2 cellular contexts compared by ENCODE assay signal in the genomic region with DNA sequence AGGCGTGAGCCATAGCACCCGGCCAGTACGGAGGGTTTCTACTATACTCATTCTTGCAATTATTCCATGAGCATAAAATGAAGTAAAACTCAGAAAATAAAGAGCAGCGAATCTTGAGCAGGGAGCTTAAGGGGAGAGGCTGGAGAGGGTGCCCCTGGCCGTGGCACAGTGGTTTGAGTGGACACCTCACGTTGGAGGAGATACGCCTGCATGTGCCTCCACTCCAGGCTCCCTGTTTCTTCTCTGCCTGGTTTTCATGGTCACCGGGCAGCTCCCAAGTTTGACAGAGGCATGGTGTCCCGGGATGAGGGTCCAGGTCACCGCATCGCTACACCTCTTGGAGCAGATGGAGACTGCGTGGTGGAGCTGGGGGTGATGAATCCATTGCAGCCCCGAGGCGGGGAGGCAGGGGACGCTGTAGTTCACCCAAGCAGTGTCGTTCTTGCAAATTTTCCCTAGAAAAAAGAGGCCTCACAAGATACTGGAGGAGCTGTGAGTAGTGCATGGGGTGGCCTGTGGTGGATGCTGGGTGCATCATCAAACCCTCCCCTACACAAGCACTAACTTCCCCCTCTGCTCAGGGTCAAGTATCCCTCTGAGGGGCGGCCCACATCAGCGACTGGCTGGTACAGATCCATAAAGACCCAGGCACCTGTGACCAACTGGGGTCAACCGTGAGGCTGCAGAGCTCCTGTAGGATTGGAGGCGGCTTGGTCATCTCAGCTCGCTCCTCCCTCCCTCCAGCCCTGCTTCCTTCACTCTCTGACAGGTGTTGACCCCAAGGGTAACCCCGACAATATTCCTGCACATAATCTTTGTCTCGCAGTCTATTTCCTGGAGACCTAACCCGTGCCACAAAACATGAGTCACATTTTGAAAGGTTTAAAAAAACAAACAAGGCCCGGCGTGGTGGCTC.
TF ChIP-seq lines count a peak whose summit lies in the region.

No MANE protein-coding gene starts in this region.

TF ChIP-seq in HEK293, 187 proteins besides CTCF, POLR2A, EP300 and RAD21:
- TF ChIP-seq ZFP69B (tag by site-specific recombination; IDR thresholded peaks at IDR 0.05), result no peak
- no peak for TF ChIP-seq ZSCAN30 (tag by site-specific recombination; IDR thresholded peaks at IDR 0.05)
- TF ChIP-seq ZNF555 (tag by site-specific recombination; conservative IDR thresholded peaks at IDR 0.05), result no peak
- TF ChIP-seq, protein P1, sequence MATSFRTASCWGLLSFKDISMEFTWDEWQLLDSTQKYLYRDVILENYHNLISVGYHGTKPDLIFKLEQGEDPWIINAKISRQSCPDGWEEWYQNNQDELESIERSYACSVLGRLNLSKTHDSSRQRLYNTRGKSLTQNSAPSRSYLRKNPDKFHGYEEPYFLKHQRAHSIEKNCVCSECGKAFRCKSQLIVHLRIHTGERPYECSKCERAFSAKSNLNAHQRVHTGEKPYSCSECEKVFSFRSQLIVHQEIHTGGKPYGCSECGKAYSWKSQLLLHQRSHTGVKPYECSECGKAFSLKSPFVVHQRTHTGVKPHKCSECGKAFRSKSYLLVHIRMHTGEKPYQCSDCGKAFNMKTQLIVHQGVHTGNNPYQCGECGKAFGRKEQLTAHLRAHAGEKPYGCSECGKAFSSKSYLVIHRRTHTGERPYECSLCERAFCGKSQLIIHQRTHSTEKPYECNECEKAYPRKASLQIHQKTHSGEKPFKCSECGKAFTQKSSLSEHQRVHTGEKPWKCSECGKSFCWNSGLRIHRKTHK (tag by site-specific recombination; IDR thresholded peaks at IDR 0.05), result no peak
- no peak for TF ChIP-seq KLF9 (tag by site-specific recombination; IDR thresholded peaks at IDR 0.05; ENCODE audit: low read depth)
- 0 out of 2 replicates have a peak, but pooled peaks have one; percentile 23 for TF ChIP-seq PRDM10 (tag by site-specific recombination; IDR thresholded peaks at IDR 0.05)
- no peak for TF ChIP-seq ZNF585B (tag by site-specific recombination; IDR thresholded peaks at IDR 0.05)
- TF ChIP-seq EGR2 (tag by site-specific recombination; IDR thresholded peaks at IDR 0.05; ENCODE audit: low read depth), result no peak
TF ChIP-seq in HEK293: peak in this region for 1.

TF ChIP-seq in K562, 482 proteins besides CTCF, POLR2A, EP300 and RAD21 (continues in another document):
- TF ChIP-seq PRDM10 (IDR thresholded peaks at IDR 0.05; ENCODE audit: partially characterized antibody), result peak; percentile 30
- no peak for TF ChIP-seq TBP (optimal IDR thresholded peaks at IDR 0.05; ENCODE audit: low read depth, low read length)
- no peak for TF ChIP-seq ZNF668 (CRISPR knock-in tag; IDR thresholded peaks at IDR 0.05)
- TF ChIP-seq, protein P2, sequence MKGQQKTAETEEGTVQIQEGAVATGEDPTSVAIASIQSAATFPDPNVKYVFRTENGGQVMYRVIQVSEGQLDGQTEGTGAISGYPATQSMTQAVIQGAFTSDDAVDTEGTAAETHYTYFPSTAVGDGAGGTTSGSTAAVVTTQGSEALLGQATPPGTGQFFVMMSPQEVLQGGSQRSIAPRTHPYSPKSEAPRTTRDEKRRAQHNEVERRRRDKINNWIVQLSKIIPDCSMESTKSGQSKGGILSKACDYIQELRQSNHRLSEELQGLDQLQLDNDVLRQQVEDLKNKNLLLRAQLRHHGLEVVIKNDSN (CRISPR knock-in tag; IDR thresholded peaks at IDR 0.05), result no peak
- TF ChIP-seq RUNX1 (IDR thresholded peaks at IDR 0.05; ENCODE audit: low read depth), result no peak
- no peak for TF ChIP-seq BRF1 (IDR thresholded peaks at IDR 0.05; ENCODE audit: borderline replicate concordance, extremely low read depth, insufficient read length)
- no peak for TF ChIP-seq CBX3 (IDR thresholded peaks at IDR 0.05; ENCODE audit: borderline replicate concordance in 1 of 2, low read length in 2 of 2)
- TF ChIP-seq ZNF444 (CRISPR knock-in tag; IDR thresholded peaks at IDR 0.05), result no peak
- 0 out of 2 replicates have a peak, but pooled peaks have one; percentile 13 for TF ChIP-seq TAL1 (IDR thresholded peaks at IDR 0.05)
- TF ChIP-seq, protein P3, sequence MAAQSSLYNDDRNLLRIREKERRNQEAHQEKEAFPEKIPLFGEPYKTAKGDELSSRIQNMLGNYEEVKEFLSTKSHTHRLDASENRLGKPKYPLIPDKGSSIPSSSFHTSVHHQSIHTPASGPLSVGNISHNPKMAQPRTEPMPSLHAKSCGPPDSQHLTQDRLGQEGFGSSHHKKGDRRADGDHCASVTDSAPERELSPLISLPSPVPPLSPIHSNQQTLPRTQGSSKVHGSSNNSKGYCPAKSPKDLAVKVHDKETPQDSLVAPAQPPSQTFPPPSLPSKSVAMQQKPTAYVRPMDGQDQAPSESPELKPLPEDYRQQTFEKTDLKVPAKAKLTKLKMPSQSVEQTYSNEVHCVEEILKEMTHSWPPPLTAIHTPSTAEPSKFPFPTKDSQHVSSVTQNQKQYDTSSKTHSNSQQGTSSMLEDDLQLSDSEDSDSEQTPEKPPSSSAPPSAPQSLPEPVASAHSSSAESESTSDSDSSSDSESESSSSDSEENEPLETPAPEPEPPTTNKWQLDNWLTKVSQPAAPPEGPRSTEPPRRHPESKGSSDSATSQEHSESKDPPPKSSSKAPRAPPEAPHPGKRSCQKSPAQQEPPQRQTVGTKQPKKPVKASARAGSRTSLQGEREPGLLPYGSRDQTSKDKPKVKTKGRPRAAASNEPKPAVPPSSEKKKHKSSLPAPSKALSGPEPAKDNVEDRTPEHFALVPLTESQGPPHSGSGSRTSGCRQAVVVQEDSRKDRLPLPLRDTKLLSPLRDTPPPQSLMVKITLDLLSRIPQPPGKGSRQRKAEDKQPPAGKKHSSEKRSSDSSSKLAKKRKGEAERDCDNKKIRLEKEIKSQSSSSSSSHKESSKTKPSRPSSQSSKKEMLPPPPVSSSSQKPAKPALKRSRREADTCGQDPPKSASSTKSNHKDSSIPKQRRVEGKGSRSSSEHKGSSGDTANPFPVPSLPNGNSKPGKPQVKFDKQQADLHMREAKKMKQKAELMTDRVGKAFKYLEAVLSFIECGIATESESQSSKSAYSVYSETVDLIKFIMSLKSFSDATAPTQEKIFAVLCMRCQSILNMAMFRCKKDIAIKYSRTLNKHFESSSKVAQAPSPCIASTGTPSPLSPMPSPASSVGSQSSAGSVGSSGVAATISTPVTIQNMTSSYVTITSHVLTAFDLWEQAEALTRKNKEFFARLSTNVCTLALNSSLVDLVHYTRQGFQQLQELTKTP (IDR thresholded peaks at IDR 0.05; ENCODE audit: low read depth in 1 of 2, partially characterized antibody in 2 of 2), result no peak
- no peak for TF ChIP-seq KAT8 (IDR thresholded peaks at IDR 0.05; ENCODE audit: low read depth)
- no peak for TF ChIP-seq ZNF143 (CRISPR knock-in tag; IDR thresholded peaks at IDR 0.05)
- TF ChIP-seq CCNT2 (IDR thresholded peaks at IDR 0.05; ENCODE audit: borderline replicate concordance, extremely low read depth, insufficient read length, low read depth, low read length), result no peak
- TF ChIP-seq, protein P4, sequence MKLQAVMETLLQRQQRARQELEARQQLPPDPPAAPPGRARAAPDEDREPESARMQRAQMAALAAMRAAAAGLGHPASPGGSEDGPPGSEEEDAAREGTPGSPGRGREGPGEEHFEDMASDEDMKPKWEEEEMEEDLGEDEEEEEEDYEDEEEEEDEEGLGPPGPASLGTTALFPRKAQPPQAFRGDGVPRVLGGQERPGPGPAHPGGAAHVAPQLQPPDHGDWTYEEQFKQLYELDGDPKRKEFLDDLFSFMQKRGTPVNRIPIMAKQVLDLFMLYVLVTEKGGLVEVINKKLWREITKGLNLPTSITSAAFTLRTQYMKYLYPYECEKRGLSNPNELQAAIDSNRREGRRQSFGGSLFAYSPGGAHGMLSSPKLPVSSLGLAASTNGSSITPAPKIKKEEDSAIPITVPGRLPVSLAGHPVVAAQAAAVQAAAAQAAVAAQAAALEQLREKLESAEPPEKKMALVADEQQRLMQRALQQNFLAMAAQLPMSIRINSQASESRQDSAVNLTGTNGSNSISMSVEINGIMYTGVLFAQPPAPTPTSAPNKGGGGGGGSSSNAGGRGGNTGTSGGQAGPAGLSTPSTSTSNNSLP (IDR thresholded peaks at IDR 0.05; ENCODE audit: borderline replicate concordance, low read depth, low read length), result no peak
- TF ChIP-seq ATF3 (IDR thresholded peaks at IDR 0.05), result peak; percentile 30
- no peak for TF ChIP-seq ATF3 (CRISPR knock-in tag; conservative IDR thresholded peaks at IDR 0.05)
- TF ChIP-seq TEAD4 (IDR thresholded peaks at IDR 0.05; ENCODE audit: low read length), result peak; percentile 36; the same call in 1 of the 2 replicates
- no peak for TF ChIP-seq TEAD4 (CRISPR knock-in tag; IDR thresholded peaks at IDR 0.05; ENCODE audit: borderline replicate concordance)
- TF ChIP-seq KLF13 (tag; IDR thresholded peaks at IDR 0.05; ENCODE audit: borderline replicate concordance, low read depth), result no peak
- peak; percentile 32; the same call in 1 of the 2 replicates for TF ChIP-seq BHLHE40 (IDR thresholded peaks at IDR 0.05; ENCODE audit: low read length)
- TF ChIP-seq SMARCC2 (IDR thresholded peaks at IDR 0.05; ENCODE audit: low read depth), result no peak
- no peak for TF ChIP-seq POLR2AphosphoS2 (IDR thresholded peaks at IDR 0.05; ENCODE audit: low read length)
- TF ChIP-seq MTF1 (CRISPR knock-in tag; IDR thresholded peaks at IDR 0.05; ENCODE audit: borderline replicate concordance), result no peak
- peak; percentile 68 for TF ChIP-seq CBFA2T3 (IDR thresholded peaks at IDR 0.05)
- no peak for TF ChIP-seq CBX2 (IDR thresholded peaks at IDR 0.05; ENCODE audit: insufficient read depth, low read length, poor library complexity, severe bottlenecking)
- TF ChIP-seq, protein P5, sequence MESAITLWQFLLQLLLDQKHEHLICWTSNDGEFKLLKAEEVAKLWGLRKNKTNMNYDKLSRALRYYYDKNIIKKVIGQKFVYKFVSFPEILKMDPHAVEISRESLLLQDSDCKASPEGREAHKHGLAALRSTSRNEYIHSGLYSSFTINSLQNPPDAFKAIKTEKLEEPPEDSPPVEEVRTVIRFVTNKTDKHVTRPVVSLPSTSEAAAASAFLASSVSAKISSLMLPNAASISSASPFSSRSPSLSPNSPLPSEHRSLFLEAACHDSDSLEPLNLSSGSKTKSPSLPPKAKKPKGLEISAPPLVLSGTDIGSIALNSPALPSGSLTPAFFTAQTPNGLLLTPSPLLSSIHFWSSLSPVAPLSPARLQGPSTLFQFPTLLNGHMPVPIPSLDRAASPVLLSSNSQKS (CRISPR knock-in tag; IDR thresholded peaks at IDR 0.05), result no peak
- TF ChIP-seq RBM25 (IDR thresholded peaks at IDR 0.05; ENCODE audit: low read depth, low read length, severe bottlenecking), result no peak
- no peak for TF ChIP-seq ZNF780A (CRISPR knock-in tag; IDR thresholded peaks at IDR 0.05)
- TF ChIP-seq HSF4 (CRISPR knock-in tag; IDR thresholded peaks at IDR 0.05; ENCODE audit: borderline replicate concordance), result no peak
- TF ChIP-seq, protein P6, sequence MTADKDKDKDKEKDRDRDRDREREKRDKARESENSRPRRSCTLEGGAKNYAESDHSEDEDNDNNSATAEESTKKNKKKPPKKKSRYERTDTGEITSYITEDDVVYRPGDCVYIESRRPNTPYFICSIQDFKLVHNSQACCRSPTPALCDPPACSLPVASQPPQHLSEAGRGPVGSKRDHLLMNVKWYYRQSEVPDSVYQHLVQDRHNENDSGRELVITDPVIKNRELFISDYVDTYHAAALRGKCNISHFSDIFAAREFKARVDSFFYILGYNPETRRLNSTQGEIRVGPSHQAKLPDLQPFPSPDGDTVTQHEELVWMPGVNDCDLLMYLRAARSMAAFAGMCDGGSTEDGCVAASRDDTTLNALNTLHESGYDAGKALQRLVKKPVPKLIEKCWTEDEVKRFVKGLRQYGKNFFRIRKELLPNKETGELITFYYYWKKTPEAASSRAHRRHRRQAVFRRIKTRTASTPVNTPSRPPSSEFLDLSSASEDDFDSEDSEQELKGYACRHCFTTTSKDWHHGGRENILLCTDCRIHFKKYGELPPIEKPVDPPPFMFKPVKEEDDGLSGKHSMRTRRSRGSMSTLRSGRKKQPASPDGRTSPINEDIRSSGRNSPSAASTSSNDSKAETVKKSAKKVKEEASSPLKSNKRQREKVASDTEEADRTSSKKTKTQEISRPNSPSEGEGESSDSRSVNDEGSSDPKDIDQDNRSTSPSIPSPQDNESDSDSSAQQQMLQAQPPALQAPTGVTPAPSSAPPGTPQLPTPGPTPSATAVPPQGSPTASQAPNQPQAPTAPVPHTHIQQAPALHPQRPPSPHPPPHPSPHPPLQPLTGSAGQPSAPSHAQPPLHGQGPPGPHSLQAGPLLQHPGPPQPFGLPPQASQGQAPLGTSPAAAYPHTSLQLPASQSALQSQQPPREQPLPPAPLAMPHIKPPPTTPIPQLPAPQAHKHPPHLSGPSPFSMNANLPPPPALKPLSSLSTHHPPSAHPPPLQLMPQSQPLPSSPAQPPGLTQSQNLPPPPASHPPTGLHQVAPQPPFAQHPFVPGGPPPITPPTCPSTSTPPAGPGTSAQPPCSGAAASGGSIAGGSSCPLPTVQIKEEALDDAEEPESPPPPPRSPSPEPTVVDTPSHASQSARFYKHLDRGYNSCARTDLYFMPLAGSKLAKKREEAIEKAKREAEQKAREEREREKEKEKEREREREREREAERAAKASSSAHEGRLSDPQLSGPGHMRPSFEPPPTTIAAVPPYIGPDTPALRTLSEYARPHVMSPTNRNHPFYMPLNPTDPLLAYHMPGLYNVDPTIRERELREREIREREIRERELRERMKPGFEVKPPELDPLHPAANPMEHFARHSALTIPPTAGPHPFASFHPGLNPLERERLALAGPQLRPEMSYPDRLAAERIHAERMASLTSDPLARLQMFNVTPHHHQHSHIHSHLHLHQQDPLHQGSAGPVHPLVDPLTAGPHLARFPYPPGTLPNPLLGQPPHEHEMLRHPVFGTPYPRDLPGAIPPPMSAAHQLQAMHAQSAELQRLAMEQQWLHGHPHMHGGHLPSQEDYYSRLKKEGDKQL (CRISPR knock-in tag; IDR thresholded peaks at IDR 0.05; ENCODE audit: borderline replicate concordance), result no peak
